22 cellular contexts compared by ENCODE assay signal in the genomic region with DNA sequence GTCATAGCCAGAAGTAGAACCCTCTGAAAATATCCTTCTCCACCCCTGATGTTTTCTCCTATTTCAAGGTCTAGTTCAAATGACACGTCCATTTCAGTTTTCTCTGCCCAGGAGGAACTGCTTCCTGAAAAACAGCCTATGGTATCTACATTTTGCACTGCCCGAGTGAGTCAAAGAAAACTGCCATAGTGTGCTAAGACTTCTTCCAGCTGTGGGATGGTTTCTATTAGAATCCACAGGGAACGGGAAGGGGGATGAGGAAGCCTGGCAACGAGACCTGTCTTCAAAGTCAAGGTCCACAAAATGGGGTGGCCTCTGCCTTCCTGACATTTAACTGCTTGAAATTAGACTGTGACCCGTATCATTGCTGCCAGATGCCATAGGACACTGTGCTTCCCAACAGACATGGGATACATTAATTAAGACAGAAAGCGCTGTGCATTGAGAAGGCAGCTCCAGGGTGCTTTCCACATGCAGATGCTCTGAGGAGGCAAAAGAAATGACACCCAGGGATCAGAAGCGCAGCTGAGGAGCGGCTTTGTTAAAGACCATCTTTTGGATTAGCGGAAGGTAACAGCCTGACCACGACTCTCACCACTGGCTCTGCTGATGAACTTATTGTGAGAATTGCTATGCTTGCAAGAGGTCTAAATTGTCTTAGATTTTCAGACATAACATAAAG.
"Had no signal": no experiment of that assay in that cellular context is flagged by ENCODE, and none has a peak within 500 bp of the region (broad histone marks: within the 10 kb centered on the region; RNA-seq: fewer than 3 reads in every experiment).

No MANE protein-coding gene starts in this region.

- H3K79me2 ChIP-seq: parathyroid adenoma had no signal

- H3K27ac Mint-ChIP-seq: activated naive CD4-positive, alpha-beta T cell treated with anti-CD3 and anti-CD28 coated beads, Interleukin-2, amount 50 U/mL, for 24 hours; activated T-cell treated with anti-CD3 and anti-CD28 coated beads, Interleukin-2, amount 50 U/mL, for 72 hours; naive B cell had no signal

- H3K9ac ChIP-seq: parathyroid adenoma had no signal

- H3K4me3 Mint-ChIP-seq: activated naive CD4-positive, alpha-beta T cell treated with anti-CD3 and anti-CD28 coated beads, Interleukin-2, amount 50 U/mL, for 24 hours; activated T-cell treated with anti-CD3 and anti-CD28 coated beads, Interleukin-2, amount 50 U/mL, for 72 hours; naive B cell; neural crest cell had no signal

- H3K4me1 ChIP-seq: left ventricle myocardium inferior, parathyroid adenoma, thyroid gland had no signal

- ATAC-seq: activated T-cell treated with anti-CD3 and anti-CD28 coated beads, Interleukin-2, amount 50 U/mL, for 72 hours; esophagus mucosa; mucosa of descending colon had no signal

- H3K4me3 ChIP-seq: left ventricle myocardium inferior, mucosa of descending colon, thyroid gland had no signal

- H3K9me3 Mint-ChIP-seq: activated naive CD4-positive, alpha-beta T cell treated with anti-CD3 and anti-CD28 coated beads, Interleukin-2, amount 50 U/mL, for 24 hours; activated T-cell treated with anti-CD3 and anti-CD28 coated beads, Interleukin-2, amount 50 U/mL, for 72 hours; neural crest cell had no signal

- H3K36me3 Mint-ChIP-seq: activated naive CD4-positive, alpha-beta T cell treated with anti-CD3 and anti-CD28 coated beads, Interleukin-2, amount 50 U/mL, for 24 hours; naive B cell had no signal

- H3K9me3 ChIP-seq: mucosa of descending colon, thyroid gland had no signal

- H3K36me3 ChIP-seq: left ventricle myocardium inferior, thyroid gland had no signal

- H3K27me3 ChIP-seq: thyroid gland had no signal

- H3K27ac ChIP-seq: left ventricle myocardium inferior, parathyroid adenoma, thyroid gland had no signal

- DNase-seq: activated CD4-positive, alpha-beta T cell treated with anti-CD3 and anti-CD28 coated beads, Interleukin-2, amount 50 U/mL, for 1 hour; activated CD4-positive, CD25-positive, alpha-beta regulatory T cell treated with anti-CD3 and anti-CD28 coated beads, Interleukin-2, amount 50 U/mL, for 72 hours; activated effector memory CD4-positive, alpha-beta T cell treated with anti-CD3 and anti-CD28 coated beads, Interleukin-2, amount 50 U/mL, for 16 hours; activated T-cell treated with anti-CD3 and anti-CD28 coated beads, Interleukin-2, amount 50 U/mL, for 72 hours; cerebellar nuclear complex; effector CD4-positive, alpha-beta T cell; foreskin melanocyte; kidney; left ventricle myocardium inferior; mucosa of descending colon; naive B cell; stimulated activated CD4-positive, alpha-beta T cell treated with anti-CD3 and anti-CD28 coated beads, Interleukin-12 subunit alpha, Interleukin-12 subunit beta, amount 100 ng/mL, for 4 hours; stimulated activated CD4-positive, alpha-beta T cell treated with anti-CD3 and anti-CD28 coated beads, Interleukin-1b, Interleukin-23, amount 100 ng/mL, for 48 hours; stimulated activated CD8-positive, alpha-beta memory T cell treated with anti-CD3 and anti-CD28 coated beads, Interleukin-4, amount 100 ng/mL, for 48 hours; stimulated activated naive CD4-positive, alpha-beta T cell treated with Interleukin-2 at 50 U/mL for 16 hours; T1000; thyroid gland had no signal

- H3K27me3 Mint-ChIP-seq: activated naive CD4-positive, alpha-beta T cell treated with anti-CD3 and anti-CD28 coated beads, Interleukin-2, amount 50 U/mL, for 24 hours had no signal

- FAIRE-seq: bronchial epithelial cell, kidney had no signal

- H2AFZ ChIP-seq: parathyroid adenoma had no signal
